23 cellular contexts compared by ENCODE assay signal in genomic region chr9:123651273-123651672, GRCh38.
DNase-seq lines count a peak whose midpoint lies in the region; ATAC-seq and TF ChIP-seq lines count a peak whose summit lies in the region.
"Had no signal": no experiment of that assay in that cellular context is flagged by ENCODE, and none has a peak within 500 bp of the region (broad histone marks: within the 10 kb centered on the region; RNA-seq: fewer than 3 reads in every experiment).

No MANE protein-coding gene starts in this region.

- 43 to 74% (median 65%) methylated on average over 8 of the region's 8 CpGs for WGBS in stomach, 5 donors
- WGBS in aorta, 2 donors = 95 to 97% methylated on average over 8 of the region's 8 CpGs

- no peaks in the 10 kb centered on the region for H3K9me3 Mint-ChIP-seq in activated CD4-positive, alpha-beta T cell treated with anti-CD3 and anti-CD28 coated beads, Interleukin-2, amount 10 ng/mL, durations not matched to agents 24 days and 14 days
- no peaks in the 10 kb centered on the region for H3K9me3 Mint-ChIP-seq in activated CD4-positive, alpha-beta T cell treated with anti-CD3 and anti-CD28 coated beads for 36 hours (ENCODE audit: low read depth)
- H3K9me3 Mint-ChIP-seq: GM23338 had no signal

- no peaks in the 10 kb centered on the region for H3K4me1 ChIP-seq in stomach
- H3K4me1 ChIP-seq in aorta (ENCODE audit: control insufficient read depth in 1 of 2, insufficient read depth in 2 of 2, low read length in 2 of 2) = no peaks in the 10 kb centered on the region
- H3K4me1 ChIP-seq: A549 had no signal

- TF ChIP-seq POLR2A in erythroblast (IDR thresholded peaks at IDR 0.05; ENCODE audit: low read length) = no peak
- TF ChIP-seq POLR2A in stomach (IDR thresholded peaks at IDR 0.05) = no peak

- intact Hi-C loops in activated CD4-positive, alpha-beta T cell treated with anti-CD3 and anti-CD28 coated beads, Interleukin-2, amount 10 ng/mL, durations not matched to agents 24 days and 14 days (cut with micrococcal nuclease) = no loop called here
- intact Hi-C loops in activated CD4-positive, alpha-beta T cell treated with anti-CD3 and anti-CD28 coated beads for 36 hours (cut with DNase I, micrococcal nuclease) = no loop called here
- intact Hi-C loops in stomach (cut with DNase I; ENCODE audit: low total_unique reads) = no loop called here
- intact Hi-C loops in aorta (cut with DNase I) = no loop called here
- intact Hi-C loops in posterior vena cava (cut with DNase I) = no loop called here

- no peaks in the 10 kb centered on the region for H3K9me3 ChIP-seq in stomach
- peaks cover 2% of the 10 kb centered on the region for H3K9me3 ChIP-seq in aorta (ENCODE audit: control insufficient read depth, low read length)
- H3K9me3 ChIP-seq: A549, BE2C, HAP-1 had no signal

- no peak overlapping the region for H3K27ac Mint-ChIP-seq in activated CD4-positive, alpha-beta T cell treated with anti-CD3 and anti-CD28 coated beads, Interleukin-2, amount 10 ng/mL, durations not matched to agents 24 days and 14 days
- H3K27ac Mint-ChIP-seq in activated CD4-positive, alpha-beta T cell treated with anti-CD3 and anti-CD28 coated beads for 36 hours = no peak overlapping the region
- H3K27ac Mint-ChIP-seq: GM23338, T-cell had no signal

- ATAC-seq in activated CD4-positive, alpha-beta T cell treated with anti-CD3 and anti-CD28 coated beads for 36 hours = no peak
- ATAC-seq in aorta (ENCODE audit: low FRiP score) = no peak
- ATAC-seq: A549, GM23338, SK-N-SH treated with all-trans-retinoic acid at 6 μM for 48 hours, T-cell had no signal

- H3K27ac ChIP-seq in stomach = no peak overlapping the region
- no peak overlapping the region for H3K27ac ChIP-seq in aorta (ENCODE audit: low read depth in 1 of 2, low read length in 2 of 2)
- H3K27ac ChIP-seq: A549, HL-60, PC-9, RWPE1 had no signal

- CTCF ChIA-PET in activated CD4-positive, alpha-beta T cell treated with anti-CD3 and anti-CD28 coated beads for 36 hours (lab: Charles Lee) = no interaction called here

- TF ChIP-seq EP300 in stomach (IDR thresholded peaks at IDR 0.05) = no peak

- TF ChIP-seq CTCF in stomach (IDR thresholded peaks at IDR 0.05) = no peak

- H3K4me1 Mint-ChIP-seq in activated CD4-positive, alpha-beta T cell treated with anti-CD3 and anti-CD28 coated beads, Interleukin-2, amount 10 ng/mL, durations not matched to agents 24 days and 14 days = peaks cover 6% of the 10 kb centered on the region
- no peaks in the 10 kb centered on the region for H3K4me1 Mint-ChIP-seq in activated CD4-positive, alpha-beta T cell treated with anti-CD3 and anti-CD28 coated beads for 36 hours
- H3K4me1 Mint-ChIP-seq: T-cell had no signal

- no peaks in the 10 kb centered on the region for H3K27me3 Mint-ChIP-seq in activated CD4-positive, alpha-beta T cell treated with anti-CD3 and anti-CD28 coated beads, Interleukin-2, amount 10 ng/mL, durations not matched to agents 24 days and 14 days
- no peaks in the 10 kb centered on the region for H3K27me3 Mint-ChIP-seq in activated CD4-positive, alpha-beta T cell treated with anti-CD3 and anti-CD28 coated beads for 36 hours
- H3K27me3 Mint-ChIP-seq: T-cell had no signal

- H3K27me3 ChIP-seq in stomach (no peaks in the 10 kb centered on the region), aorta (ENCODE audit: control insufficient read depth in 1 of 2, insufficient read depth in 2 of 2, low read length in 1 of 2) (no peaks in the 10 kb centered on the region)
- H3K27me3 ChIP-seq: BE2C had no signal

- H3K4me3 ChIP-seq in stomach = no peak overlapping the region
- no peak overlapping the region for H3K4me3 ChIP-seq in aorta (ENCODE audit: low read length in 2 of 2)
- H3K4me3 ChIP-seq: A549, GM23338, HAP-1, PC-9 had no signal

- peak; percentile 44 for DNase-seq in activated CD4-positive, alpha-beta T cell treated with anti-CD3 and anti-CD28 coated beads, Interleukin-2, amount 10 ng/mL, durations not matched to agents 24 days and 14 days
- no peak for DNase-seq in activated CD4-positive, alpha-beta T cell treated with anti-CD3 and anti-CD28 coated beads for 36 hours
- DNase-seq in NCI-H2029 (lab: John Stamatoyannopoulos, UW) (peak; percentile 91), erythroblast (lab: John Stamatoyannopoulos, UW) (peak; percentile 6 to 7), stomach (peak; percentile 77), aorta (no peak), posterior vena cava (ENCODE audit: low spot score) (no peak)
- DNase-seq: BE2C, COR-L47, KG1, NCI-H1092, NCI-H1436 treated with DMSO at 0.1 percent for 48 hours, NCI-H1930, NCI-H2171, NCI-H526 treated with DMSO at 0.1 percent for 48 hours, PC-9, T-cell had no signal

- H3K36me3 Mint-ChIP-seq in activated CD4-positive, alpha-beta T cell treated with anti-CD3 and anti-CD28 coated beads, Interleukin-2, amount 10 ng/mL, durations not matched to agents 24 days and 14 days (ENCODE audit: low read depth) = peaks cover 6% of the 10 kb centered on the region
- peaks cover 32% of the 10 kb centered on the region for H3K36me3 Mint-ChIP-seq in activated CD4-positive, alpha-beta T cell treated with anti-CD3 and anti-CD28 coated beads for 36 hours (ENCODE audit: low read depth)

- POLR2A ChIA-PET in activated CD4-positive, alpha-beta T cell treated with anti-CD3 and anti-CD28 coated beads for 36 hours (lab: Charles Lee) = no interaction called here

- peaks cover 0 to 10% (median 6%) of the 10 kb centered on the region in 4 donors for H3K36me3 ChIP-seq in stomach
- H3K36me3 ChIP-seq in aorta (ENCODE audit: control insufficient read depth in 1 of 2, insufficient read depth in 2 of 2, low read length in 1 of 2) = peaks cover 0 to 2% of the 10 kb centered on the region in 2 donors
- H3K36me3 ChIP-seq: BE2C, HAP-1 had no signal

- no peak overlapping the region for H3K4me3 Mint-ChIP-seq in activated CD4-positive, alpha-beta T cell treated with anti-CD3 and anti-CD28 coated beads, Interleukin-2, amount 10 ng/mL, durations not matched to agents 24 days and 14 days
- no peak overlapping the region for H3K4me3 Mint-ChIP-seq in activated CD4-positive, alpha-beta T cell treated with anti-CD3 and anti-CD28 coated beads for 36 hours
- H3K4me3 Mint-ChIP-seq: GM23338, T-cell had no signal

Comparison
In these comparisons a context has a peak if more than half of its experiments do, and no peak if none do; other contexts are left out.
1. DNase-seq: peak in activated CD4-positive, alpha-beta T cell treated with anti-CD3 and anti-CD28 coated beads, Interleukin-2, amount 10 ng/mL, durations not matched to agents 24 days and 14 days (single experiment), NCI-H2029 (single experiment), erythroblast (2 of 2) and stomach (single experiment); none in activated CD4-positive, alpha-beta T cell treated with anti-CD3 and anti-CD28 coated beads for 36 hours (single experiment), aorta (0 of 2) and posterior vena cava (single experiment).